ENCODE assay signal across 8 cellular contexts in genomic region chr5:55160493-55161209, GRCh38. TPM values are rescaled to one million over a fixed set of nuclear protein-coding genes. Genes with fewer than 3 reads are reported as not detected.
DNase-seq lines count a peak whose midpoint lies in the region; ATAC-seq and TF ChIP-seq lines count a peak whose summit lies in the region.

No MANE protein-coding gene starts in this region.

- H3K27ac ChIP-seq in HEK293 (ENCODE audit: extremely low read depth, low read depth, low read length) (no peak overlapping the region), brain microvascular endothelial cell (peak overlapping the region; percentile 99)
- H3K27ac ChIP-seq in CD4-positive, alpha-beta memory T cell (ENCODE audit: low read depth, low read length), result no peak overlapping the region

- intact Hi-C loops in CD4-positive, alpha-beta memory T cell (cut with micrococcal nuclease), result no loop called here

- H3K36me3 ChIP-seq in HEK293 (ENCODE audit: control insufficient read depth in 2 of 2, insufficient read depth in 1 of 2, low read length in 2 of 2), result peaks cover 17 to 24% of the 10 kb centered on the region in 2 experiments
- peaks cover 20% of the 10 kb centered on the region for H3K36me3 ChIP-seq in brain microvascular endothelial cell (replicated peaks)
- no peaks in the 10 kb centered on the region for H3K36me3 ChIP-seq in CD4-positive, alpha-beta memory T cell (ENCODE audit: insufficient read depth, low read length)

- no peaks in the 10 kb centered on the region for H3K36me3 Mint-ChIP-seq in effector memory CD8-positive, alpha-beta T cell (ENCODE audit: insufficient read depth)
- H3K36me3 Mint-ChIP-seq in CD4-positive, alpha-beta memory T cell, result no peaks in the 10 kb centered on the region

- ATAC-seq in effector memory CD8-positive, alpha-beta T cell (replicated peaks), result no peak

- no peaks in the 10 kb centered on the region for H3K4me1 ChIP-seq in HEK293 (ENCODE audit: control insufficient read depth, insufficient read depth, low read length)
- no peaks in the 10 kb centered on the region for H3K4me1 ChIP-seq in CD4-positive, alpha-beta memory T cell (ENCODE audit: insufficient read depth, low read length)

- no peak overlapping the region for H3K4me3 Mint-ChIP-seq in effector memory CD8-positive, alpha-beta T cell
- H3K4me3 Mint-ChIP-seq in CD4-positive, alpha-beta memory T cell, result no peak overlapping the region

- H3K9me3 ChIP-seq in HEK293 (ENCODE audit: control insufficient read depth, insufficient read depth, low read depth, low read length), result no peaks in the 10 kb centered on the region
- H3K9me3 ChIP-seq in CD4-positive, alpha-beta memory T cell (ENCODE audit: control insufficient read depth in 1 of 2, low read length in 2 of 2), result no peaks in the 10 kb centered on the region

- no peaks in the 10 kb centered on the region for H3K27me3 ChIP-seq in brain microvascular endothelial cell (replicated peaks)
- no peaks in the 10 kb centered on the region for H3K27me3 ChIP-seq in CD4-positive, alpha-beta memory T cell (ENCODE audit: insufficient read depth, low read length)

- POLR2A ChIA-PET in HEK293 (lab: Yijun Ruan, JAX), result interaction anchor here (1.0 to 1.5 kb wide), 4 partner anchors 13 to 254 kb away, joined by 3 to 8 read pairs (median 4); partner anchors contain the start of genes DHX29 and MTREX
- POLR2A ChIA-PET in CD4-positive, alpha-beta memory T cell (lab: Charles Lee; ENCODE audit: partially characterized antibody), result interaction anchor here (1.1 to 1.5 kb wide), 2 partner anchors 252 to 254 kb away, joined by 3 read pairs; no protein-coding TSS in a partner anchor

- CTCF ChIA-PET in HEK293 (lab: Yijun Ruan, JAX), result interaction anchor here (0.6 to 2.5 kb wide), 29 partner anchors 8 to 852 kb away, joined by 3 to 56 read pairs (median 5); partner anchors contain the start of gene CDC20B
- CTCF ChIA-PET in CD4-positive, alpha-beta memory T cell (lab: Charles Lee; ENCODE audit: partially characterized antibody), result interaction anchor here (0.9 to 5.9 kb wide), 21 partner anchors 11 to 294 kb away, joined by 3 to 191 read pairs (median 7); partner anchors contain the start of gene CDC20B

- TF ChIP-seq CTCF in HEK293 (tag by site-specific recombination; IDR thresholded peaks at IDR 0.05), result no peak
- TF ChIP-seq CTCF in brain microvascular endothelial cell (IDR thresholded peaks at IDR 0.05; ENCODE audit: low read depth, low read length, missing control alignments), result no peak

- peak overlapping the region; percentile 54 for H3K4me3 ChIP-seq in HEK293 (ENCODE audit: low read depth, low read length)
- H3K4me3 ChIP-seq in brain microvascular endothelial cell (ENCODE audit: low read depth, low read length), result peak overlapping the region; percentile 80
- no peak overlapping the region for H3K4me3 ChIP-seq in CD4-positive, alpha-beta memory T cell (ENCODE audit: low read length in 2 of 2)

- DNase-seq in brain microvascular endothelial cell, result peak; percentile 94
- peak; percentile 58 for DNase-seq in iPS-NIHi11 (ENCODE audit: low spot score)
- peak; percentile 93 for DNase-seq in stromal cell of bone marrow (ENCODE audit: low read depth)
- no peak for DNase-seq in effector memory CD8-positive, alpha-beta T cell
- no peak for DNase-seq in CD4-positive, alpha-beta memory T cell
- DNase-seq in activated gamma-delta T cell (lab: John Stamatoyannopoulos, UW), result no peak
- no peak for DNase-seq in NCI-H2081 (lab: John Stamatoyannopoulos, UW)

- no peak overlapping the region for H3K27ac Mint-ChIP-seq in effector memory CD8-positive, alpha-beta T cell
- H3K27ac Mint-ChIP-seq in CD4-positive, alpha-beta memory T cell, result no peak overlapping the region

- H3K27me3 Mint-ChIP-seq in effector memory CD8-positive, alpha-beta T cell, result peaks cover 19 to 20% of the 10 kb centered on the region in 2 donors
- H3K27me3 Mint-ChIP-seq in CD4-positive, alpha-beta memory T cell, result peaks cover 16 to 25% of the 10 kb centered on the region in 2 donors

- in situ Hi-C loops in brain microvascular endothelial cell (cut with HindIII; ENCODE audit: low pct_ligation_motif_present, low sequenced_read_pairs), result no loop called here

- H3K4me1 Mint-ChIP-seq in effector memory CD8-positive, alpha-beta T cell (ENCODE audit: low read depth in 2 of 2), result peaks cover 0 to 3% of the 10 kb centered on the region in 2 donors
- no peaks in the 10 kb centered on the region for H3K4me1 Mint-ChIP-seq in CD4-positive, alpha-beta memory T cell

- no peaks in the 10 kb centered on the region for H3K9me3 Mint-ChIP-seq in effector memory CD8-positive, alpha-beta T cell
- H3K9me3 Mint-ChIP-seq in CD4-positive, alpha-beta memory T cell, result peaks cover 0 to 4% (median 1%) of the 10 kb centered on the region in 8 donors

TF ChIP-seq in HEK293, 187 proteins besides CTCF, POLR2A, EP300 and RAD21 (continues in another document):
- TF ChIP-seq OVOL3 (tag by site-specific recombination; IDR thresholded peaks at IDR 0.05) (no peak), KLF10 (tag by site-specific recombination; IDR thresholded peaks at IDR 0.05) (peak; percentile 70; the same call in 1 of the 2 replicates), ZNF341 (tag by site-specific recombination; IDR thresholded peaks at IDR 0.05; ENCODE audit: low read depth) (peak; percentile 51), PRDM6 (tag by site-specific recombination; IDR thresholded peaks at IDR 0.05) (peak; percentile 80), ZNF660 (tag by site-specific recombination; IDR thresholded peaks at IDR 0.05) (0 out of 2 replicates have a peak, but pooled peaks have one; percentile 44), IKZF3 (tag by site-specific recombination; IDR thresholded peaks at IDR 0.05) (peak; percentile 80), ZNF140 (tag by site-specific recombination; IDR thresholded peaks at IDR 0.05) (no peak), REST (tag by site-specific recombination; IDR thresholded peaks at IDR 0.05) (no peak), ZBTB7A (tag by site-specific recombination; IDR thresholded peaks at IDR 0.05; ENCODE audit: low read depth) (no peak), ZNF664 (tag by site-specific recombination; IDR thresholded peaks at IDR 0.05) (no peak), ZNF132 (tag by site-specific recombination; IDR thresholded peaks at IDR 0.05; ENCODE audit: borderline replicate concordance) (no peak)

RNA-seq across cellular contexts. Expression of gene GPX8, which starts 0.7 kb away (rescaled TPM):
- not detected for total RNA-seq in CD4-positive, alpha-beta memory T cell
- polyA plus RNA-seq in CD4-positive, alpha-beta memory T cell, result not detected

RNA-seq across cellular contexts. Expression of gene CDC20B, which starts 12.3 kb away (rescaled TPM):
- not detected for total RNA-seq in CD4-positive, alpha-beta memory T cell
- polyA plus RNA-seq in CD4-positive, alpha-beta memory T cell, result not detected

RNA-seq across cellular contexts. Expression of gene GZMA, which starts 58.2 kb away (rescaled TPM):
- 10 to 100 TPM; 25.0 to 28.2 TPM for total RNA-seq in CD4-positive, alpha-beta memory T cell
- 100 to 1,000 TPM; 199 to 230 TPM for polyA plus RNA-seq in CD4-positive, alpha-beta memory T cell

Comparison
In these comparisons a context has a peak if more than half of its experiments do, and no peak if none do; other contexts are left out.
1. H3K4me3 ChIP-seq: peak in HEK293 (single experiment) and brain microvascular endothelial cell (single experiment); none in CD4-positive, alpha-beta memory T cell (0 of 2).
2. DNase-seq: peak in brain microvascular endothelial cell (single experiment), iPS-NIHi11 (single experiment) and stromal cell of bone marrow (single experiment); none in effector memory CD8-positive, alpha-beta T cell (0 of 3), CD4-positive, alpha-beta memory T cell (0 of 5), activated gamma-delta T cell (single experiment) and NCI-H2081 (0 of 2).